ENCODE assay signal across 21 cellular contexts in genomic region chr19:38785187-38785699, GRCh38. TPM values are rescaled to one million over a fixed set of nuclear protein-coding genes. Genes with fewer than 3 reads are reported as not detected.
DNase-seq lines count a peak whose midpoint lies in the region; ATAC-seq, FAIRE-seq and TF ChIP-seq lines count a peak whose summit lies in the region.
"Had no signal": no experiment of that assay in that cellular context is flagged by ENCODE, and none has a peak within 500 bp of the region (broad histone marks: within the 10 kb centered on the region; RNA-seq: fewer than 3 reads in every experiment).

No MANE protein-coding gene starts in this region.

- no peaks in the 10 kb centered on the region for H3K79me1 ChIP-seq in H1 (ENCODE audit: low read depth, low read length)

- H3K4me3 ChIP-seq in HEK293 (ENCODE audit: low read depth, low read length): no peak overlapping the region
- no peak overlapping the region for H3K4me3 ChIP-seq in H1 (ENCODE audit: extremely low read depth in 1 of 4, insufficient read depth in 2 of 4, low read depth in 3 of 4, low read length in 4 of 4)
- no peak overlapping the region for H3K4me3 ChIP-seq in lower lobe of right lung
- H3K4me3 ChIP-seq in aorta (ENCODE audit: low read length in 2 of 2): no peak overlapping the region
- H3K4me3 ChIP-seq: GM23248 had no signal

- no peaks in the 10 kb centered on the region for H3K79me2 ChIP-seq in H1 (ENCODE audit: control insufficient read depth in 1 of 2, insufficient read depth in 2 of 2, low read length in 2 of 2)

- H3K27ac ChIP-seq in HEK293 (ENCODE audit: extremely low read depth, low read depth, low read length) (no peak overlapping the region), H1 (ENCODE audit: low read depth, low read length) (no peak overlapping the region), lower lobe of right lung (no peak overlapping the region), aorta (ENCODE audit: low read depth in 1 of 2, low read length in 2 of 2) (no peak overlapping the region)
- H3K27ac ChIP-seq: GM23248 had no signal

- H4K20me1 ChIP-seq in H1 (replicated peaks in 1 of 2; ENCODE audit: control insufficient read depth in 1 of 2, insufficient read depth in 2 of 2, low read length in 2 of 2): no peaks in the 10 kb centered on the region

- H3K4me1 Mint-ChIP-seq in immature natural killer cell: no peaks in the 10 kb centered on the region
- H3K4me1 Mint-ChIP-seq: CD4-positive, CD25-positive, alpha-beta regulatory T cell; CD8-positive, alpha-beta memory T cell had no signal

- POLR2A ChIA-PET in HEK293 (lab: Yijun Ruan, JAX) (interaction anchor here (1.0 kb wide), 1 partner anchor 64 kb away, joined by 3 read pairs; no protein-coding TSS in a partner anchor), H1 (lab: Charles Lee; ENCODE audit: partially characterized antibody) (interaction anchor here (0.7 kb wide), 1 partner anchor 34 kb away, joined by 3 read pairs; no protein-coding TSS in a partner anchor)

- no peaks in the 10 kb centered on the region for H3K9me3 Mint-ChIP-seq in immature natural killer cell
- H3K9me3 Mint-ChIP-seq: CD4-positive, CD25-positive, alpha-beta regulatory T cell; CD8-positive, alpha-beta memory T cell; HFFc6 had no signal

- CTCF ChIA-PET in HEK293 (lab: Yijun Ruan, JAX): interaction anchor here (0.7 to 5.7 kb wide), 2 partner anchors 16 to 1045 kb away, joined by 3 to 21 read pairs; no protein-coding TSS in a partner anchor
- CTCF ChIA-PET in H1 (lab: Charles Lee; ENCODE audit: partially characterized antibody): interaction anchor here (1.2 kb wide), 1 partner anchor 75 kb away, joined by 3 read pairs; no protein-coding TSS in a partner anchor

- H3K4me1 ChIP-seq in HEK293 (ENCODE audit: control insufficient read depth, insufficient read depth, low read length) (0 out of 2 replicates have a peak, but pooled peaks cover 2% of the 10 kb centered on the region), H1 (replicated peaks in 1 of 4; ENCODE audit: control insufficient read depth in 3 of 4, insufficient read depth in 4 of 4, low read length in 3 of 4) (no peaks in the 10 kb centered on the region; a peak in 1 of 7 replicates), lower lobe of right lung (no peaks in the 10 kb centered on the region), aorta (ENCODE audit: control insufficient read depth in 1 of 2, insufficient read depth in 2 of 2, low read length in 2 of 2) (no peaks in the 10 kb centered on the region)
- H3K4me1 ChIP-seq: BE2C had no signal

- H2BK120ac ChIP-seq in H1 (replicated peaks; ENCODE audit: low read depth, low read length): no peak overlapping the region

- H3K4ac ChIP-seq in H1 (replicated peaks; ENCODE audit: insufficient read length, low read depth, low read length): no peak overlapping the region

- no peak overlapping the region for H2BK12ac ChIP-seq in H1 (ENCODE audit: low read depth, low read length)

- no peak for TF ChIP-seq CTCF in HEK293 (tag by site-specific recombination; IDR thresholded peaks at IDR 0.05)
- TF ChIP-seq CTCF in H1 (IDR thresholded peaks at IDR 0.05; ENCODE audit: control extremely low read depth in 1 of 3, insufficient read depth in 1 of 3, low read depth in 1 of 3, low read length in 3 of 3): no peak
- TF ChIP-seq CTCF in lower lobe of right lung (IDR thresholded peaks at IDR 0.05): no peak

- H3K9me3 ChIP-seq in HEK293 (ENCODE audit: control insufficient read depth, insufficient read depth, low read depth, low read length): no peaks in the 10 kb centered on the region
- no peaks in the 10 kb centered on the region for H3K9me3 ChIP-seq in H1 (ENCODE audit: insufficient read depth in 2 of 2, low read depth in 1 of 2, low read length in 1 of 2)
- no peaks in the 10 kb centered on the region for H3K9me3 ChIP-seq in lower lobe of right lung
- no peaks in the 10 kb centered on the region for H3K9me3 ChIP-seq in aorta (ENCODE audit: control insufficient read depth, low read length)
- H3K9me3 ChIP-seq: BE2C had no signal

- no peaks in the 10 kb centered on the region for H3K27me3 ChIP-seq in H1 (replicated peaks in 1 of 4; ENCODE audit: control insufficient read depth in 3 of 4, extremely low read depth in 1 of 4, insufficient read depth in 3 of 4, low read length in 3 of 4)
- H3K27me3 ChIP-seq in lower lobe of right lung (ENCODE audit: low read depth): no peaks in the 10 kb centered on the region
- H3K27me3 ChIP-seq in aorta (ENCODE audit: control insufficient read depth in 1 of 2, insufficient read depth in 2 of 2, low read length in 1 of 2): peaks cover 0 to 2% of the 10 kb centered on the region in 2 donors

- intact Hi-C loops in lower lobe of right lung (cut with DNase I) (no loop called here), aorta (cut with DNase I) (no loop called here)

- H4K8ac ChIP-seq in H1 (ENCODE audit: extremely low read depth, insufficient read depth, low read length): no peak overlapping the region

- H3K36me3 Mint-ChIP-seq in immature natural killer cell: no peaks in the 10 kb centered on the region
- H3K36me3 Mint-ChIP-seq: CD4-positive, CD25-positive, alpha-beta regulatory T cell; CD8-positive, alpha-beta memory T cell had no signal

- no peak for ATAC-seq in lower lobe of right lung
- no peak for ATAC-seq in aorta (ENCODE audit: low FRiP score)

- no peak overlapping the region for H3K4me2 ChIP-seq in H1 (ENCODE audit: insufficient read depth in 1 of 2, low read depth in 2 of 2, low read length in 2 of 2)

- no peak overlapping the region for H3K56ac ChIP-seq in H1 (replicated peaks; ENCODE audit: insufficient read length, low read depth, low read length)

- no peak overlapping the region for H3K23ac ChIP-seq in H1 (ENCODE audit: insufficient read length)

- TF ChIP-seq RAD21 in H1 (IDR thresholded peaks at IDR 0.05 in 1 of 2, conservative IDR thresholded peaks at IDR 0.05 in 1 of 2; ENCODE audit: low read depth in 2 of 2, low read length in 2 of 2): no peak

- H2BK15ac ChIP-seq in H1 (ENCODE audit: low read length): 0 out of 2 replicates have a peak overlapping the region, but pooled peaks have one; percentile 12

- no peak overlapping the region for H2BK20ac ChIP-seq in H1 (ENCODE audit: low read length)

- H2BK5ac ChIP-seq in H1 (ENCODE audit: low read depth, low read length): no peak overlapping the region

- no peaks in the 10 kb centered on the region for H3K23me2 ChIP-seq in H1 (ENCODE audit: low read depth, low read length)

- H3K9ac ChIP-seq in H1 (replicated peaks in 1 of 4; ENCODE audit: extremely low read depth in 1 of 4, low read depth in 3 of 4, low read length in 3 of 4): no peak overlapping the region
- H3K9ac ChIP-seq: GM23248 had no signal

- no peak for DNase-seq in H1 (ENCODE audit: low read depth in 1 of 2, low spot score in 2 of 2)
- DNase-seq in lower lobe of right lung: peak; percentile 6
- peak; percentile 22 to 27 for DNase-seq in aorta
- DNase-seq in superior temporal gyrus (ENCODE audit: extremely low spot score): no peak
- DNase-seq in immature natural killer cell: no peak
- DNase-seq in NCI-H510A treated with DMSO at 0.1 percent for 48 hours (lab: John Stamatoyannopoulos, UW): no peak
- DNase-seq: ACHN; BE2C; C1 segment of cervical spinal cord; CD4-positive, CD25-positive, alpha-beta regulatory T cell; CD8-positive, alpha-beta memory T cell; COR-L47; GM23248; HCEC 1CT; HFFc6 had no signal

- H3K27me3 Mint-ChIP-seq in immature natural killer cell (ENCODE audit: low read depth in 3 of 3): peaks cover 0 to 2% (median 2%) of the 10 kb centered on the region in 3 donors

- no peak overlapping the region for H3K4me3 Mint-ChIP-seq in immature natural killer cell
- H3K4me3 Mint-ChIP-seq: CD4-positive, CD25-positive, alpha-beta regulatory T cell; CD8-positive, alpha-beta memory T cell; HFFc6 had no signal

- 95% methylated on average over 7 of the region's 7 CpGs; no CpG with 5 or more reads in 1 of the 2 experiments for WGBS in H1 (ENCODE audit: extremely low coverage in 1 of 2, insufficient coverage in 1 of 2, insufficient read length in 1 of 2, insufficient replicate concordance in 2 of 2, low coverage in 1 of 2, low lambda C conversion rate in 2 of 2, missing lambda C conversion rate in 1 of 2), 2 experiments
- 96 to 97% methylated on average over 7 of the region's 7 CpGs for WGBS in aorta, 2 donors

- no peak overlapping the region for H3K14ac ChIP-seq in H1 (ENCODE audit: insufficient read length)

- no peak overlapping the region for H4K5ac ChIP-seq in H1 (ENCODE audit: insufficient read length, low read depth, low read length)

- no peak overlapping the region for H3K27ac Mint-ChIP-seq in immature natural killer cell
- H3K27ac Mint-ChIP-seq: CD4-positive, CD25-positive, alpha-beta regulatory T cell; HFFc6 had no signal

- no peak overlapping the region for H4K91ac ChIP-seq in H1 (replicated peaks; ENCODE audit: insufficient read length, low read length)

- no peak overlapping the region for H2AK5ac ChIP-seq in H1 (ENCODE audit: low read depth, low read length)

- H2AFZ ChIP-seq in H1 (ENCODE audit: low read length): no peak overlapping the region
- H2AFZ ChIP-seq: GM23248 had no signal

- H3K18ac ChIP-seq in H1 (ENCODE audit: extremely low read depth, low read length): no peak overlapping the region

- no peak for TF ChIP-seq EP300 in H1 (IDR thresholded peaks at IDR 0.05; ENCODE audit: borderline replicate concordance in 1 of 2, low read depth in 2 of 2, low read length in 2 of 2)

- H3K36me3 ChIP-seq in HEK293 (ENCODE audit: control insufficient read depth in 2 of 2, insufficient read depth in 1 of 2, low read length in 2 of 2) (no peaks in the 10 kb centered on the region; a peak in 1 of 3 replicates), H1 (ENCODE audit: control insufficient read depth in 2 of 4, insufficient read depth in 4 of 4, low read length in 3 of 4) (no peaks in the 10 kb centered on the region), lower lobe of right lung (no peaks in the 10 kb centered on the region), aorta (ENCODE audit: control insufficient read depth in 1 of 2, insufficient read depth in 2 of 2, low read length in 1 of 2) (no peaks in the 10 kb centered on the region)
- H3K36me3 ChIP-seq: BE2C had no signal

- FAIRE-seq in H1 (lab: Jason Lieb, UNC): no peak
- FAIRE-seq: D721Med, G401.6, GM12891, H54 had no signal

- no peak for TF ChIP-seq POLR2A in H1 (IDR thresholded peaks at IDR 0.05; ENCODE audit: control extremely low read depth in 1 of 2, low read depth in 2 of 2, low read length in 2 of 2)

RNA-seq across cellular contexts. Expression of gene LGALS7B, which starts 3.8 kb away (rescaled TPM):
- not detected in 2 replicates for total RNA-seq in H1 (2021; fragmentation: NEBNext Ultra II Directional; extraction: Animal tissue kit (Norgen Biotek cat#: 25700))
- polyA plus RNA-seq in H1 (2011; rRNA removed) (3.6 and 6.2 TPM in 2 replicates), aorta (not detected), immature natural killer cell (not detected)
- polyA plus RNA-seq in H1 (2011; cell fraction: cytosol; rRNA removed): 4.2 TPM
- polyA plus RNA-seq in H1 (2011; cell fraction: nucleus; rRNA removed): 1.9 TPM
- polyA plus RNA-seq in H1 (2012, experiment 1 of 2): 1.1 to 2.9 TPM (median 1.6 TPM) in 4 replicates
- not detected for polyA plus RNA-seq in H1 (2012, experiment 2 of 2)
- polyA plus RNA-seq in H1 (2013, experiment 1 of 2): 0.85 TPM
- 0.57 TPM for polyA plus RNA-seq in H1 (2013, experiment 2 of 2)
- not detected in 2 replicates for polyA minus RNA-seq in H1 (2011; rRNA and poly(A)+ RNA removed)
- polyA minus RNA-seq in H1 (2011; cell fraction: cytosol; rRNA and poly(A)+ RNA removed): not detected
- not detected for polyA minus RNA-seq in H1 (2011; cell fraction: nucleus; rRNA and poly(A)+ RNA removed)
- total RNA-seq in lower lobe of right lung (not detected), aorta (not detected)
- total RNA-seq: A172; CD4-positive, CD25-positive, alpha-beta regulatory T cell; CD8-positive, alpha-beta memory T cell; GM23248; HFFc6 had no signal
- polyA plus RNA-seq: CD4-positive, CD25-positive, alpha-beta regulatory T cell; CD8-positive, alpha-beta memory T cell; GM23248 had no signal

RNA-seq across cellular contexts. Expression of gene LGALS7, which starts 11.9 kb away (rescaled TPM):
- total RNA-seq in H1 (2021; fragmentation: NEBNext Ultra II Directional; extraction: Animal tissue kit (Norgen Biotek cat#: 25700)): not detected in 2 replicates
- 0.32 and 1.2 TPM in 2 replicates for polyA plus RNA-seq in H1 (2011; rRNA removed)
- 0.19 TPM for polyA plus RNA-seq in H1 (2011; cell fraction: cytosol; rRNA removed)
- 0.44 TPM for polyA plus RNA-seq in H1 (2011; cell fraction: nucleus; rRNA removed)
- not detected in 4 replicates for polyA plus RNA-seq in H1 (2012, experiment 1 of 2)
- not detected for polyA plus RNA-seq in H1 (2012, experiment 2 of 2)
- polyA plus RNA-seq in H1 (2013, experiment 1 of 2): 0.12 TPM
- polyA plus RNA-seq in H1 (2013, experiment 2 of 2): not detected
- polyA minus RNA-seq in H1 (2011; rRNA and poly(A)+ RNA removed): not detected in 2 replicates
- not detected for polyA minus RNA-seq in H1 (2011; cell fraction: cytosol; rRNA and poly(A)+ RNA removed)
- not detected for polyA minus RNA-seq in H1 (2011; cell fraction: nucleus; rRNA and poly(A)+ RNA removed)
- total RNA-seq in lower lobe of right lung: not detected
- total RNA-seq in aorta: not detected
- not detected for polyA plus RNA-seq in aorta
- polyA plus RNA-seq in immature natural killer cell: not detected
- total RNA-seq: A172; CD4-positive, CD25-positive, alpha-beta regulatory T cell; CD8-positive, alpha-beta memory T cell; GM23248; HFFc6 had no signal
- polyA plus RNA-seq: CD4-positive, CD25-positive, alpha-beta regulatory T cell; CD8-positive, alpha-beta memory T cell; GM23248 had no signal

RNA-seq across cellular contexts. Expression of gene LGALS4, which starts 27.5 kb away (rescaled TPM):
- total RNA-seq in H1 (2021; fragmentation: NEBNext Ultra II Directional; extraction: Animal tissue kit (Norgen Biotek cat#: 25700)): 0.37 and 0.54 TPM in 2 replicates
- 0.32 and 0.71 TPM in 2 replicates for polyA plus RNA-seq in H1 (2011; rRNA removed)
- polyA plus RNA-seq in H1 (2011; cell fraction: cytosol; rRNA removed): 0.19 TPM
- 1.3 TPM for polyA plus RNA-seq in H1 (2011; cell fraction: nucleus; rRNA removed)
- polyA plus RNA-seq in H1 (2012, experiment 1 of 2): 0.43 to 0.45 TPM in 2 of 4 replicates, not detected in the others
- 0.14 TPM for polyA plus RNA-seq in H1 (2012, experiment 2 of 2)
- 0.43 TPM for polyA plus RNA-seq in H1 (2013, experiment 1 of 2)
- polyA plus RNA-seq in H1 (2013, experiment 2 of 2): 0.13 TPM
- polyA minus RNA-seq in H1 (2011; rRNA and poly(A)+ RNA removed): 0.35 and 0.37 TPM in 2 replicates
- polyA minus RNA-seq in H1 (2011; cell fraction: cytosol; rRNA and poly(A)+ RNA removed): not detected
- polyA minus RNA-seq in H1 (2011; cell fraction: nucleus; rRNA and poly(A)+ RNA removed): not detected
- total RNA-seq in lower lobe of right lung: 4.2 TPM
- total RNA-seq in aorta: 1 to 10 TPM in 1 of 2 donors, under 1 TPM in 1; 0.51 to 2.9 TPM
- polyA plus RNA-seq in aorta: 100 to 1,000 TPM in 1 of 2 donors, 1 to 10 TPM in 1; 9.1 to 544 TPM
- polyA plus RNA-seq in immature natural killer cell: not detected
- total RNA-seq: A172, GM23248 had no signal

RNA-seq across cellular contexts. Expression of gene CAPN12, which starts 41.0 kb away (rescaled TPM):
- 7.9 and 8.8 TPM in 2 replicates for total RNA-seq in H1 (2021; fragmentation: NEBNext Ultra II Directional; extraction: Animal tissue kit (Norgen Biotek cat#: 25700))
- polyA plus RNA-seq in H1 (2011; rRNA removed) (20.0 and 25.9 TPM in 2 replicates), aorta (1 to 10 TPM; 1.0 to 4.5 TPM), immature natural killer cell (10 to 100 TPM; 25.7 to 72.8 (median 55.1) TPM)
- 16.5 TPM for polyA plus RNA-seq in H1 (2011; cell fraction: cytosol; rRNA removed)
- 58.9 TPM for polyA plus RNA-seq in H1 (2011; cell fraction: nucleus; rRNA removed)
- polyA plus RNA-seq in H1 (2012, experiment 1 of 2): 4.8 to 13.3 TPM (median 8.3 TPM) in 4 replicates
- 4.3 TPM for polyA plus RNA-seq in H1 (2012, experiment 2 of 2)
- 13.2 TPM for polyA plus RNA-seq in H1 (2013, experiment 1 of 2)
- polyA plus RNA-seq in H1 (2013, experiment 2 of 2): 11.1 TPM
- polyA minus RNA-seq in H1 (2011; rRNA and poly(A)+ RNA removed): 3.7 and 5.0 TPM in 2 replicates
- polyA minus RNA-seq in H1 (2011; cell fraction: cytosol; rRNA and poly(A)+ RNA removed): 6.4 TPM
- polyA minus RNA-seq in H1 (2011; cell fraction: nucleus; rRNA and poly(A)+ RNA removed): 10.9 TPM
- total RNA-seq in lower lobe of right lung (18.2 TPM), aorta (1 to 10 TPM; 1.9 to 2.8 TPM)
- total RNA-seq: A172 had no signal

RNA-seq across cellular contexts. Expression of gene ECH1, which starts 46.4 kb away (rescaled TPM):
- total RNA-seq in H1 (2021; fragmentation: NEBNext Ultra II Directional; extraction: Animal tissue kit (Norgen Biotek cat#: 25700)): 101 and 103 TPM in 2 replicates
- polyA plus RNA-seq in H1 (2011; rRNA removed) (147 and 173 TPM in 2 replicates), aorta (100 to 1,000 TPM; 139 to 190 TPM), immature natural killer cell (100 to 1,000 TPM; 243 to 337 (median 327) TPM)
- 160 TPM for polyA plus RNA-seq in H1 (2011; cell fraction: cytosol; rRNA removed)
- polyA plus RNA-seq in H1 (2011; cell fraction: nucleus; rRNA removed): 263 TPM
- 130 to 213 TPM (median 176 TPM) in 4 replicates for polyA plus RNA-seq in H1 (2012, experiment 1 of 2)
- polyA plus RNA-seq in H1 (2012, experiment 2 of 2): 162 TPM
- 191 TPM for polyA plus RNA-seq in H1 (2013, experiment 1 of 2)
- 181 TPM for polyA plus RNA-seq in H1 (2013, experiment 2 of 2)
- polyA minus RNA-seq in H1 (2011; rRNA and poly(A)+ RNA removed): 55.4 and 74.7 TPM in 2 replicates
- 34.3 TPM for polyA minus RNA-seq in H1 (2011; cell fraction: cytosol; rRNA and poly(A)+ RNA removed)
- 30.0 TPM for polyA minus RNA-seq in H1 (2011; cell fraction: nucleus; rRNA and poly(A)+ RNA removed)
- total RNA-seq in lower lobe of right lung (227 TPM), aorta (10 to 100 TPM; 92.2 to 95.1 TPM)

Comparison
In these comparisons a context has a peak if more than half of its experiments do, and no peak if none do; other contexts are left out.
1. DNase-seq: peak in lower lobe of right lung (single experiment) and aorta (2 of 2); none in H1 (0 of 2), superior temporal gyrus (single experiment), immature natural killer cell (0 of 3) and NCI-H510A treated with DMSO at 0.1 percent for 48 hours (single experiment).